In genomic region chr6:15901141-15902115, GRCh38 we compare ENCODE assay signal across 8 cellular contexts.
DNase-seq lines count a peak whose midpoint lies in the region; ATAC-seq, FAIRE-seq and TF ChIP-seq lines count a peak whose summit lies in the region.

No MANE protein-coding gene starts in this region.

- H3K4me1 Mint-ChIP-seq in activated T-cell treated with anti-CD3 and anti-CD28 coated beads, Interleukin-2, amount 50 U/mL, for 24 hours (ENCODE audit: low read depth): peaks cover 37% of the 10 kb centered on the region

- H3K9ac ChIP-seq in subcutaneous abdominal adipose tissue (ENCODE audit: low read length in 5 of 5): peak overlapping the region in 2 of 5 donors; percentile 3 to 32

- no peaks in the 10 kb centered on the region for H3K27me3 Mint-ChIP-seq in activated T-cell treated with anti-CD3 and anti-CD28 coated beads, Interleukin-2, amount 50 U/mL, for 24 hours

- H3K27me3 ChIP-seq in subcutaneous abdominal adipose tissue (ENCODE audit: control insufficient read depth in 5 of 5, insufficient read depth in 4 of 5, low read length in 5 of 5): no peaks in the 10 kb centered on the region

- H3K4me3 Mint-ChIP-seq in activated T-cell treated with anti-CD3 and anti-CD28 coated beads, Interleukin-2, amount 50 U/mL, for 24 hours: peak overlapping the region; percentile 11

- H3K4me1 ChIP-seq in subcutaneous abdominal adipose tissue (ENCODE audit: control insufficient read depth in 5 of 5, insufficient read depth in 5 of 5, low read length in 5 of 5): peaks cover 8 to 60% (median 44%) of the 10 kb centered on the region in 5 donors

- peak overlapping the region; percentile 76 for H3K27ac ChIP-seq in subcutaneous abdominal adipose tissue (ENCODE audit: low read depth, low read length)

- TF ChIP-seq POLR2A in GM15510 (IDR thresholded peaks at IDR 0.05; ENCODE audit: borderline replicate concordance, extremely low read depth, insufficient read length) (peak; percentile 14), H54 (IDR thresholded peaks at IDR 0.05; ENCODE audit: low read depth, low read length) (no peak)

- ATAC-seq in GM21360 (IDR thresholded peaks at IDR 0.05; ENCODE audit: unreplicated experiment): peak; percentile 87
- peak; percentile 89 for ATAC-seq in HG03460 (IDR thresholded peaks at IDR 0.05; ENCODE audit: unreplicated experiment)

- DNase-seq in activated T-cell treated with anti-CD3 and anti-CD28 coated beads, Interleukin-2, amount 50 U/mL, for 24 hours: no peak
- no peak for DNase-seq in NCI-H1417 (lab: John Stamatoyannopoulos, UW)
- no peak for DNase-seq in H54 (ENCODE audit: insufficient read length, low spot score)
- no peak for DNase-seq in posterior vena cava (ENCODE audit: low spot score)

- H3K9me3 Mint-ChIP-seq in activated T-cell treated with anti-CD3 and anti-CD28 coated beads, Interleukin-2, amount 50 U/mL, for 24 hours: no peaks in the 10 kb centered on the region

- H3K9me3 ChIP-seq in subcutaneous abdominal adipose tissue (ENCODE audit: control insufficient read depth in 5 of 5, low read length in 5 of 5): peaks cover 0 to 4% (median 3%) of the 10 kb centered on the region in 5 donors

- peak overlapping the region; percentile 79 for H3K27ac Mint-ChIP-seq in activated T-cell treated with anti-CD3 and anti-CD28 coated beads, Interleukin-2, amount 50 U/mL, for 24 hours

- H3K36me3 Mint-ChIP-seq in activated T-cell treated with anti-CD3 and anti-CD28 coated beads, Interleukin-2, amount 50 U/mL, for 24 hours (ENCODE audit: low read depth): no peaks in the 10 kb centered on the region

- no peak for FAIRE-seq in H54 (lab: Jason Lieb, UNC)

- intact Hi-C loops in posterior vena cava (cut with DNase I): no loop called here

- H3K36me3 ChIP-seq in subcutaneous abdominal adipose tissue (ENCODE audit: control insufficient read depth in 5 of 5, insufficient read depth in 5 of 5, low read length in 5 of 5): no peaks in the 10 kb centered on the region

- H3K4me3 ChIP-seq in subcutaneous abdominal adipose tissue (ENCODE audit: low read depth in 1 of 5, low read length in 5 of 5): peak overlapping the region in 2 of 5 donors; percentile 13 to 37
